In genomic region chr6:15358579-15359327, GRCh38 we compare ENCODE assay signal across 12 cellular contexts.
DNase-seq lines count a peak whose midpoint lies in the region; ATAC-seq and TF ChIP-seq lines count a peak whose summit lies in the region.
"Had no signal": no experiment of that assay in that cellular context is flagged by ENCODE, and none has a peak within 500 bp of the region (broad histone marks: within the 10 kb centered on the region; RNA-seq: fewer than 3 reads in every experiment).

No MANE protein-coding gene starts in this region.

- H3K4me3 Mint-ChIP-seq in activated naive CD8-positive, alpha-beta T cell treated with anti-CD3 and anti-CD28 coated beads for 36 hours = peak overlapping the region; percentile 30

- no peak for DNase-seq in activated naive CD8-positive, alpha-beta T cell treated with anti-CD3 and anti-CD28 coated beads for 36 hours
- DNase-seq in BE2C (no peak), tibial artery (no peak), NCI-H345 (lab: John Stamatoyannopoulos, UW) (no peak)
- DNase-seq: activated CD4-positive, alpha-beta T cell treated with anti-CD3 and anti-CD28 coated beads, Interleukin-2, amount 50 U/mL, for 4 hours; MM.1S; occipital lobe had no signal

- peaks cover 70 to 84% of the 10 kb centered on the region in 2 experiments for H3K4me1 ChIP-seq in neutrophil (ENCODE audit: control insufficient read depth in 1 of 2, insufficient read depth in 1 of 2, low read depth in 1 of 2, low read length in 1 of 2)
- peaks cover 36% of the 10 kb centered on the region for H3K4me1 ChIP-seq in BE2C
- H3K4me1 ChIP-seq in tibial artery = peaks cover 0 to 11% (median 4%) of the 10 kb centered on the region in 4 donors

- H3K9me3 ChIP-seq in neutrophil (no peaks in the 10 kb centered on the region), BE2C (no peaks in the 10 kb centered on the region), tibial artery (no peaks in the 10 kb centered on the region)

- H3K36me3 ChIP-seq in neutrophil = no peaks in the 10 kb centered on the region
- H3K36me3 ChIP-seq in BE2C = no peaks in the 10 kb centered on the region
- no peaks in the 10 kb centered on the region for H3K36me3 ChIP-seq in tibial artery

- H3K9me3 Mint-ChIP-seq in activated naive CD8-positive, alpha-beta T cell treated with anti-CD3 and anti-CD28 coated beads for 36 hours = no peaks in the 10 kb centered on the region

- H3K27ac Mint-ChIP-seq in activated naive CD8-positive, alpha-beta T cell treated with anti-CD3 and anti-CD28 coated beads for 36 hours = peak overlapping the region; percentile 76

- H3K27ac ChIP-seq in neutrophil (peak overlapping the region; percentile 27), tibial artery (no peak overlapping the region)
- H3K27ac ChIP-seq: epithelial cell of prostate had no signal

- peaks cover 20% of the 10 kb centered on the region for H3K36me3 Mint-ChIP-seq in activated naive CD8-positive, alpha-beta T cell treated with anti-CD3 and anti-CD28 coated beads for 36 hours

- TF ChIP-seq CTCF in neutrophil (IDR thresholded peaks at IDR 0.05) = no peak
- TF ChIP-seq CTCF in BE2C (IDR thresholded peaks at IDR 0.05; ENCODE audit: low read depth, low read length) = no peak
- no peak for TF ChIP-seq CTCF in tibial artery (IDR thresholded peaks at IDR 0.05)

- H3K27me3 ChIP-seq in neutrophil = no peaks in the 10 kb centered on the region
- no peaks in the 10 kb centered on the region for H3K27me3 ChIP-seq in BE2C
- no peaks in the 10 kb centered on the region for H3K27me3 ChIP-seq in tibial artery

- peaks cover 39% of the 10 kb centered on the region for H3K4me1 Mint-ChIP-seq in activated naive CD8-positive, alpha-beta T cell treated with anti-CD3 and anti-CD28 coated beads for 36 hours

- H3K4me3 ChIP-seq in neutrophil (ENCODE audit: low read depth in 1 of 2, low read length in 1 of 2) = no peak overlapping the region
- H3K4me3 ChIP-seq in BE2C (ENCODE audit: low read depth, low read length) = no peak overlapping the region
- no peak overlapping the region for H3K4me3 ChIP-seq in tibial artery

- no peaks in the 10 kb centered on the region for H3K27me3 Mint-ChIP-seq in activated naive CD8-positive, alpha-beta T cell treated with anti-CD3 and anti-CD28 coated beads for 36 hours

- peak; percentile 54 for ATAC-seq in GM19438 (IDR thresholded peaks at IDR 0.05; ENCODE audit: low read depth, unreplicated experiment)
- ATAC-seq in HG03342 (IDR thresholded peaks at IDR 0.05; ENCODE audit: unreplicated experiment) = peak; percentile 55
- ATAC-seq in HG02852 (IDR thresholded peaks at IDR 0.05; ENCODE audit: unreplicated experiment) = no peak

- intact Hi-C loops in tibial artery (cut with DNase I; ENCODE audit: low total_unique reads) = no loop called here
